ENCODE assay signal across 1 cellular context in genomic region chr2:200479617-200480292, GRCh38.
TF ChIP-seq lines count a peak whose summit lies in the region.

No MANE protein-coding gene starts in this region.

TF ChIP-seq in HepG2, 621 proteins besides CTCF, POLR2A, EP300 and RAD21:
- TF ChIP-seq ARID5B (CRISPR knock-in tag; IDR thresholded peaks at IDR 0.05) (peak; percentile 37; the same call in 1 of the 2 replicates), TCF7 (IDR thresholded peaks at IDR 0.05; ENCODE audit: low read depth) (0 out of 2 replicates have a peak, but pooled peaks have one; percentile 11), SOX5 (CRISPR knock-in tag; IDR thresholded peaks at IDR 0.05; ENCODE audit: borderline replicate concordance) (peak; percentile 22; the same call in 1 of the 2 replicates), SOX6 (IDR thresholded peaks at IDR 0.05) (no peak), SOX6 (CRISPR knock-in tag; IDR thresholded peaks at IDR 0.05) (peak; percentile 45; the same call in 1 of the 2 replicates), RARA (CRISPR knock-in tag; IDR thresholded peaks at IDR 0.05) (peak; percentile 90), SOX13 (IDR thresholded peaks at IDR 0.05) (no peak), SOX13 (CRISPR knock-in tag; conservative IDR thresholded peaks at IDR 0.05 in 1 of 2, IDR thresholded peaks at IDR 0.05 in 1 of 2) (peak in 1 of 2 experiments; percentile 68; a peak in 2 of 4 replicates), MAFK (conservative IDR thresholded peaks at IDR 0.05 in 1 of 2, IDR thresholded peaks at IDR 0.05 in 1 of 2; ENCODE audit: low read length in 2 of 2) (peak; percentile 34 to 50; a peak in 3 of 4 replicates), NR2F2 (IDR thresholded peaks at IDR 0.05; ENCODE audit: borderline replicate concordance, low read depth) (peak; percentile 62), SCMH1 (CRISPR knock-in tag; IDR thresholded peaks at IDR 0.05; ENCODE audit: borderline replicate concordance) (no peak), ELF3 (CRISPR knock-in tag; IDR thresholded peaks at IDR 0.05) (no peak), MAFF (IDR thresholded peaks at IDR 0.05; ENCODE audit: low read depth, low read length) (peak; percentile 65), RBM22 (optimal IDR thresholded peaks at IDR 0.05; ENCODE audit: low read length) (peak; percentile 85), CREM (IDR thresholded peaks at IDR 0.05) (peak; percentile 23; the same call in 1 of the 2 replicates), CREM (CRISPR knock-in tag; IDR thresholded peaks at IDR 0.05) (no peak), ZNF777 (CRISPR knock-in tag; IDR thresholded peaks at IDR 0.05) (0 out of 2 replicates have a peak, but pooled peaks have one; percentile 41), THRA (CRISPR knock-in tag; IDR thresholded peaks at IDR 0.05; ENCODE audit: borderline replicate concordance) (peak; percentile 45; the same call in 1 of the 2 replicates), NR2F6 (IDR thresholded peaks at IDR 0.05) (peak; percentile 58), NR2F6 (CRISPR knock-in tag; IDR thresholded peaks at IDR 0.05) (no peak), FOSL2 (CRISPR knock-in tag; IDR thresholded peaks at IDR 0.05) (peak; percentile 27; the same call in 1 of the 2 replicates), ZNF75D (CRISPR knock-in tag; IDR thresholded peaks at IDR 0.05; ENCODE audit: borderline replicate concordance) (no peak), NR2F1 (CRISPR knock-in tag; IDR thresholded peaks at IDR 0.05) (peak in 1 of 2 experiments; percentile 66; a peak in 1 of 4 replicates), ZNF33A (CRISPR knock-in tag; IDR thresholded peaks at IDR 0.05; ENCODE audit: borderline replicate concordance) (no peak), ZNF17 (CRISPR knock-in tag; IDR thresholded peaks at IDR 0.05) (no peak)
